Comparison of ENCODE assay signal across 8 cellular contexts in genomic region chr3:114383875-114384557, GRCh38.
DNase-seq lines count a peak whose midpoint lies in the region; ATAC-seq and TF ChIP-seq lines count a peak whose summit lies in the region.

No MANE protein-coding gene starts in this region.

- DNase-seq in Caco-2 (peak; percentile 72 to 74), HT-29 (ENCODE audit: low spot score) (peak; percentile 89), Peyer's patch (peak; percentile 66 to 88 (median 70)), fibroblast of pulmonary artery (ENCODE audit: low read depth) (peak; percentile 92)
- peak; percentile 12 to 43 for DNase-seq in activated T-helper 1 cell treated with anti-CD3 and anti-CD28 coated beads, Interleukin-2, amount 50 U/mL, for 16 hours (ENCODE audit: low read depth in 1 of 2, low spot score in 1 of 2)
- DNase-seq in stimulated activated naive CD8-positive, alpha-beta T cell treated with anti-CD3 and anti-CD28 coated beads, Interleukin-15, Interleukin-2, amounts not matched to agents 100 U/mL and 50 U/mL, for 24 hours = peak; percentile 80

- intact Hi-C loops in Caco-2 (cut with micrococcal nuclease; ENCODE audit: unreplicated experiment) = loop anchor here (1.0 to 5.0 kb wide), 3 partner anchors 34 to 708 kb away; no protein-coding TSS in a partner anchor

- no peak overlapping the region for H3K4me3 Mint-ChIP-seq in Caco-2 (ENCODE audit: unreplicated experiment)

- peak overlapping the region in 3 of 4 donors; percentile 45 to 69 (median 64) for H3K27ac ChIP-seq in Peyer's patch
- H3K27ac ChIP-seq in neural cell (ENCODE audit: low read length) = no peak overlapping the region

- H3K4me1 ChIP-seq in Caco-2 (peaks cover 45% of the 10 kb centered on the region), Peyer's patch (peaks cover 0 to 4% (median 0%) of the 10 kb centered on the region in 4 donors)

- no peaks in the 10 kb centered on the region for H3K4me1 Mint-ChIP-seq in Caco-2 (ENCODE audit: low read depth, unreplicated experiment)

- H3K27me3 ChIP-seq in Caco-2 (replicated peaks; ENCODE audit: control insufficient read depth, insufficient read depth, low read length) (no peaks in the 10 kb centered on the region), Peyer's patch (no peaks in the 10 kb centered on the region), neural cell (ENCODE audit: insufficient read depth, low read depth, low read length) (no peaks in the 10 kb centered on the region)

- no peak for TF ChIP-seq EP300 in neural cell (conservative IDR thresholded peaks at IDR 0.05; ENCODE audit: poor library complexity, severe bottlenecking)

- no peak for TF ChIP-seq POLR2A in Peyer's patch (IDR thresholded peaks at IDR 0.05)

- no peaks in the 10 kb centered on the region for H3K27me3 Mint-ChIP-seq in Caco-2 (ENCODE audit: insufficient read depth, unreplicated experiment)

- H3K36me3 ChIP-seq in Caco-2 (ENCODE audit: control insufficient read depth, insufficient read depth, low read length) (no peaks in the 10 kb centered on the region), Peyer's patch (peaks cover 0 to 10% (median 0%) of the 10 kb centered on the region in 3 donors), neural cell (ENCODE audit: insufficient read depth, low read length) (peaks cover 8% of the 10 kb centered on the region)

- no peak overlapping the region for H3K9ac ChIP-seq in neural cell (ENCODE audit: low read length)

- no peak overlapping the region for H2AFZ ChIP-seq in neural cell (ENCODE audit: low read depth, low read length)

- no peaks in the 10 kb centered on the region for H4K20me1 ChIP-seq in neural cell (ENCODE audit: insufficient read depth)

- CTCF ChIA-PET in Caco-2 (lab: Charles Lee) = interaction anchor here (0.6 to 1.2 kb wide), 5 partner anchors 19 to 168 kb away, joined by 3 to 7 read pairs (median 4); no protein-coding TSS in a partner anchor

- H3K4me3 ChIP-seq in Caco-2 (ENCODE audit: low read depth, low read length) = no peak overlapping the region
- H3K4me3 ChIP-seq in Peyer's patch = peak overlapping the region in 3 of 4 donors; percentile 13 to 36 (median 35)
- H3K4me3 ChIP-seq in fibroblast of pulmonary artery (replicated peaks; ENCODE audit: low read depth, low read length) = peak overlapping the region; percentile 53
- H3K4me3 ChIP-seq in neural cell (ENCODE audit: low read length) = no peak overlapping the region

- BruUV-seq in Caco-2 (replicated peaks; lab: Mats Ljungman, UMichigan) = no TSS peak

- no peaks in the 10 kb centered on the region for H3F3A ChIP-seq in neural cell (ENCODE audit: insufficient read depth, low read length, poor library complexity, severe bottlenecking)

- H3K9me3 ChIP-seq in Caco-2 (no peaks in the 10 kb centered on the region), Peyer's patch (no peaks in the 10 kb centered on the region), neural cell (ENCODE audit: low read length) (no peaks in the 10 kb centered on the region)

- no peaks in the 10 kb centered on the region for H3K9me3 Mint-ChIP-seq in Caco-2 (ENCODE audit: unreplicated experiment)

- H3K79me2 ChIP-seq in neural cell (replicated peaks; ENCODE audit: insufficient read depth, low read length) = no peaks in the 10 kb centered on the region

- peak; percentile 55 to 83 for TF ChIP-seq CTCF in Caco-2 (IDR thresholded peaks at IDR 0.05; ENCODE audit: insufficient read depth in 1 of 2, low read depth in 1 of 2, low read length in 1 of 2, severe bottlenecking in 1 of 2, unreplicated experiment in 1 of 2)
- peak; percentile 70 to 96 (median 84) for TF ChIP-seq CTCF in Peyer's patch (IDR thresholded peaks at IDR 0.05)
- TF ChIP-seq CTCF in fibroblast of pulmonary artery (IDR thresholded peaks at IDR 0.05; ENCODE audit: low read length, missing control alignments) = peak; percentile 99
- peak; percentile 92 for TF ChIP-seq CTCF in neural cell (IDR thresholded peaks at IDR 0.05; ENCODE audit: poor library complexity, severe bottlenecking)

- H3K27ac Mint-ChIP-seq in Caco-2 (ENCODE audit: unreplicated experiment) = no peak overlapping the region

- peak; percentile 94 for TF ChIP-seq RAD21 in neural cell (conservative IDR thresholded peaks at IDR 0.05)

- no peaks in the 10 kb centered on the region for H3K9me2 ChIP-seq in neural cell (ENCODE audit: insufficient read depth, low read length)

- peak; percentile 86 for ATAC-seq in GM19455 (IDR thresholded peaks at IDR 0.05; ENCODE audit: unreplicated experiment)
- ATAC-seq in stimulated activated naive CD8-positive, alpha-beta T cell treated with anti-CD3 and anti-CD28 coated beads, Interleukin-15, Interleukin-2, amounts not matched to agents 100 U/mL and 50 U/mL, for 24 hours = peak; percentile 96

- POLR2A ChIA-PET in Caco-2 (lab: Charles Lee) = interaction anchor here (0.5 kb wide), 1 partner anchor 77 kb away, joined by 5 read pairs; no protein-coding TSS in a partner anchor

- no peak overlapping the region for H3K4me2 ChIP-seq in neural cell (ENCODE audit: low read length)

- H3K36me3 Mint-ChIP-seq in Caco-2 (ENCODE audit: insufficient read depth, unreplicated experiment) = peaks cover 17% of the 10 kb centered on the region

TF ChIP-seq in neural cell, 6 proteins besides CTCF, POLR2A, EP300 and RAD21:
- TF ChIP-seq EZH2 (IDR thresholded peaks at IDR 0.05; ENCODE audit: borderline replicate concordance, insufficient read depth, low read length, poor library complexity, severe bottlenecking) (no peak), SMC3 (conservative IDR thresholded peaks at IDR 0.05; ENCODE audit: poor library complexity) (peak; percentile 91)

Comparison
In these comparisons a context has a peak if more than half of its experiments do, and no peak if none do; other contexts are left out.
1. DNase-seq: peak in every context shown above with its lines; median percentile 92 in fibroblast of pulmonary artery; 89 in HT-29; 80 in stimulated activated naive CD8-positive, alpha-beta T cell treated with anti-CD3 and anti-CD28 coated beads, Interleukin-15, Interleukin-2, amounts not matched to agents 100 U/mL and 50 U/mL, for 24 hours; 73 in Caco-2; 70 in Peyer's patch; 28 in activated T-helper 1 cell treated with anti-CD3 and anti-CD28 coated beads, Interleukin-2, amount 50 U/mL, for 16 hours.
2. H3K4me3 ChIP-seq: peak in Peyer's patch (3 of 4) and fibroblast of pulmonary artery (single experiment); none in Caco-2 (single experiment) and neural cell (single experiment).
3. Peak in every context shown above with its lines, with median percentiles within 50 percentile points of each other: CTCF ChIP-seq.